In the genomic region with DNA sequence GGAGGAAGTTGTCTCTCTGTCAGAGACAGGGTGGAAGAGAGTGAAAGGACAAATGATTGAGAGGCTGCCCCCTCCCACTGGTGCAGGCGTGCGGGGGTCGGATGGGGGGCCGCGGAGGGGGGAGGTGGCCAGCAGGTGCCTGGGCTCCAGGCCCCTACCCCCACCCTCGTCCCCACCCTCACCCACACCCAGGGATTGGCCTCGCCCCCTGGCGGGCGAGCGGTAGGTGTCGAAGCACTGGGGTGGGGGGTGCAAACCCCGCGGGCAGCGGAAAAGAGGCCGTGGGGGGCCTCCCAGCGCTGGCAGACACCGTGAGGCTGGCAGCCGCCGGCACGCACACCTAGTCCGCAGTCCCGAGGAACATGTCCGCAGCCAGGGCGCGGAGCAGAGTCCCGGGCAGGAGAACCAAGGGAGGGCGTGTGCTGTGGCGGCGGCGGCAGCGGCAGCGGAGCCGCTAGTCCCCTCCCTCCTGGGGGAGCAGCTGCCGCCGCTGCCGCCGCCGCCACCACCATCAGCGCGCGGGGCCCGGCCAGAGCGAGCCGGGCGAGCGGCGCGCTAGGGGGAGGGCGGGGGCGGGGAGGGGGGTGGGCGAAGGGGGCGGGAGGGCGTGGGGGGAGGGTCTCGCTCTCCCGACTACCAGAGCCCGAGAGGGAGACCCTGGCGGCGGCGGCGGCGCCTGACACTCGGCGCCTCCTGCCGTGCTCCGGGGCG, we compare ENCODE assay signal across 8 cellular contexts. TPM values are rescaled to one million over a fixed set of nuclear protein-coding genes. Genes with fewer than 3 reads are reported as not detected.
DNase-seq lines count a peak whose midpoint lies in the region; ATAC-seq and TF ChIP-seq lines count a peak whose summit lies in the region.

TSS of gene KAT2B (plus strand) at position 682 of the 711 bp plus-strand sequence. CDS start 32 bp downstream, outside the sequence.

- peaks cover 25% of the 10 kb centered on the region; the same call in 1 of the 2 replicates for H4K20me1 ChIP-seq in BLaER1

- DNase-seq in NT2/D1 (ENCODE audit: low read depth, low spot score) = peak; percentile 44
- DNase-seq in activated T-cell treated with anti-CD3 and anti-CD28 coated beads for 1 hour (ENCODE audit: low read depth) = peak; percentile 79
- peak; percentile 57 for DNase-seq in epidermal melanocyte (ENCODE audit: insufficient read length, low spot score)
- peak; percentile 86 to 91 (median 91) for DNase-seq in mucosa of descending colon
- DNase-seq in stimulated activated CD8-positive, alpha-beta memory T cell treated with anti-CD3 and anti-CD28 coated beads, Interleukin-4, amount 100 ng/mL, for 4 hours (ENCODE audit: low read depth in 2 of 2, low spot score in 1 of 2) = peak; percentile 59 to 67

- peak; percentile 65 for TF ChIP-seq POLR2A in GM19099 (IDR thresholded peaks at IDR 0.05; ENCODE audit: extremely low read depth, insufficient read length, low read depth)

- H3K4me2 ChIP-seq in BLaER1 = peak within 1 kb of the TSS; percentile 92

- intact Hi-C loops in mucosa of descending colon (cut with DNase I, micrococcal nuclease) = loop anchor here in 1 of 2 donors (10.0 kb wide), 1 partner anchor 95 kb away; the partner anchor contains the start of gene RAB5A

- peak; percentile 47 for TF ChIP-seq CTCF in mucosa of descending colon (IDR thresholded peaks at IDR 0.05)

- peak within 1 kb of the TSS; percentile 84 for H3K27ac ChIP-seq in BLaER1

- H3K9ac ChIP-seq in BLaER1 (peak within 1 kb of the TSS; percentile 85), NT2/D1 (ENCODE audit: insufficient read length, low read depth) (peak within 1 kb of the TSS; percentile 84)

- H3K4me3 ChIP-seq in BLaER1 = peak within 1 kb of the TSS; percentile 88
- H3K4me3 ChIP-seq in NT2/D1 (ENCODE audit: insufficient read length, low read depth) = peak within 1 kb of the TSS; percentile 59
- peak within 1 kb of the TSS; percentile 61 for H3K4me3 ChIP-seq in mucosa of descending colon

- H3K36me3 ChIP-seq in BLaER1 (no peaks in the 10 kb centered on the region), NT2/D1 (ENCODE audit: insufficient read depth, insufficient read length, low read length) (no peaks in the 10 kb centered on the region), mucosa of descending colon (ENCODE audit: low read depth) (no peaks in the 10 kb centered on the region)

- H3K4me1 ChIP-seq in BLaER1 (peaks cover 48% of the 10 kb centered on the region), NT2/D1 (ENCODE audit: insufficient read depth, insufficient read length) (no peaks in the 10 kb centered on the region), mucosa of descending colon (ENCODE audit: low read depth) (peaks cover 30% of the 10 kb centered on the region)

- ATAC-seq in HG03432 (IDR thresholded peaks at IDR 0.05; ENCODE audit: unreplicated experiment) = peak; percentile 63
- peak; percentile 79 for ATAC-seq in mucosa of descending colon

- H3K27me3 ChIP-seq in BLaER1 (no peaks in the 10 kb centered on the region), NT2/D1 (ENCODE audit: insufficient read depth, insufficient read length) (peaks cover 19% of the 10 kb centered on the region)

- H3K9me3 ChIP-seq in BLaER1 = no peaks in the 10 kb centered on the region
- H3K9me3 ChIP-seq in NT2/D1 (ENCODE audit: insufficient read depth, low read length) = no peaks in the 10 kb centered on the region
- no peaks in the 10 kb centered on the region for H3K9me3 ChIP-seq in mucosa of descending colon

RNA-seq across cellular contexts. Expression of gene KAT2B, which starts in this region (rescaled TPM):
- 10 to 100 TPM; 27.2 to 49.1 (median 27.5) TPM for total RNA-seq in mucosa of descending colon

Comparison
In these comparisons a context has a peak if more than half of its experiments do, and no peak if none do; other contexts are left out.
1. Peak in every context shown above with its lines: DNase-seq, ATAC-seq, H3K4me3 ChIP-seq and H3K27ac ChIP-seq.